Comparison of ENCODE assay signal across 15 cellular contexts in the genomic region with DNA sequence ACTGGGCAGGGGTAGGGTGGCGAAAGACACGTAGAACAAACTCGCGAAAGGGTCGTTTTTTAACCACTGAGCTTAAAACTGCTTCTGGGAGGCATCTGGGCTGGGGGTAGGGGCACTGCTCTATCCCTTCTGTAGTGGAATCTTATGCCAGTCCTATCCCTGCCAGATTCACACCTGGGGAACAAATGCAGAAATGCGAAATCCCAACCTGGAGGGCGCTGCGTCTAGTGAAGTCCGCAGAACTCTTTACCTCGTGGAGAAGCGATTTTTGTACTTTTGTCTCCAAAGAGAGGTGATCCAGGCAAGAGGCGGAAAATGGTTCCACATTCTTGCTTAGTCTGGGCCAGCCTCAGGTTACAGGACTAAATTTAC. TPM values are rescaled to one million over a fixed set of nuclear protein-coding genes. Genes with fewer than 3 reads are reported as not detected.
DNase-seq lines count a peak whose midpoint lies in the region; ATAC-seq and TF ChIP-seq lines count a peak whose summit lies in the region.
"Had no signal": no experiment of that assay in that cellular context is flagged by ENCODE, and none has a peak within 500 bp of the region (broad histone marks: within the 10 kb centered on the region; RNA-seq: fewer than 3 reads in every experiment).

No MANE protein-coding gene starts in this region.

- H3K27me3 ChIP-seq in adipocyte (replicated peaks; ENCODE audit: control insufficient read depth, insufficient read depth, low read length) (peaks cover 58% of the 10 kb centered on the region), ovary (peaks cover 5% of the 10 kb centered on the region)

- TF ChIP-seq CTCF in mesothelial cell of epicardium (IDR thresholded peaks at IDR 0.05; ENCODE audit: unreplicated experiment) = no peak
- TF ChIP-seq CTCF in type B pancreatic cell (conservative IDR thresholded peaks at IDR 0.05) = no peak
- no peak for TF ChIP-seq CTCF in ovary (IDR thresholded peaks at IDR 0.05)

- 20 to 28% (median 24%) methylated on average over 12 of the region's 12 CpGs for WGBS in ovary, 3 donors

- TF ChIP-seq EP300 in ovary (IDR thresholded peaks at IDR 0.05) = no peak

- TF ChIP-seq POLR2A in ovary (IDR thresholded peaks at IDR 0.05) = no peak

- H3K4me3 ChIP-seq in adipocyte (ENCODE audit: low read length) (peak overlapping the region; percentile 74), ovary (no peak overlapping the region)
- H3K4me3 ChIP-seq: GM12878 had no signal

- peaks cover 4% of the 10 kb centered on the region for H3K4me1 ChIP-seq in adipocyte (ENCODE audit: control insufficient read depth, insufficient read depth, low read length)
- peaks cover 8% of the 10 kb centered on the region for H3K4me1 ChIP-seq in ovary (ENCODE audit: insufficient read depth)

- peaks cover 33% of the 10 kb centered on the region for H3K4me1 Mint-ChIP-seq in stimulated activated naive CD8-positive, alpha-beta T cell treated with anti-CD3 and anti-CD28 coated beads, Interleukin-15, amount 100 ng/mL, for 72 hours
- H3K4me1 Mint-ChIP-seq in mesothelial cell of epicardium (peaks cover 17% of the 10 kb centered on the region), type B pancreatic cell (ENCODE audit: unreplicated experiment) (peaks cover 15% of the 10 kb centered on the region)

- DNase-seq in stimulated activated naive CD8-positive, alpha-beta T cell treated with anti-CD3 and anti-CD28 coated beads, Interleukin-15, amount 100 ng/mL, for 72 hours = peak in 1 of 2 donors; percentile 7
- DNase-seq in stimulated activated naive CD8-positive, alpha-beta T cell treated with anti-CD3 and anti-CD28 coated beads, Interleukin-15, Interleukin-2, amounts not matched to agents 100 U/mL and 50 U/mL, for 24 hours = no peak
- DNase-seq in adipocyte (ENCODE audit: low read depth) (no peak), mesothelial cell of epicardium (ENCODE audit: low spot score in 2 of 2, unreplicated experiment in 2 of 2) (no peak), type B pancreatic cell (ENCODE audit: extremely low spot score, unreplicated experiment) (no peak), SIG-M5 (lab: John Stamatoyannopoulos, UW) (no peak), ovary (no peak), NCI-H774 (lab: John Stamatoyannopoulos, UW) (no peak)
- DNase-seq: activated CD8-positive, alpha-beta memory T cell treated with anti-CD3 and anti-CD28 coated beads, Interleukin-2, amount 50 U/mL, for 4 hours; hippocampal formation; WERI-Rb-1 had no signal

- H3K27ac Mint-ChIP-seq in stimulated activated naive CD8-positive, alpha-beta T cell treated with anti-CD3 and anti-CD28 coated beads, Interleukin-15, amount 100 ng/mL, for 72 hours = no peak overlapping the region
- no peak overlapping the region for H3K27ac Mint-ChIP-seq in mesothelial cell of epicardium
- H3K27ac Mint-ChIP-seq in type B pancreatic cell = peak overlapping the region; percentile 29
- H3K27ac Mint-ChIP-seq: activated naive CD8-positive, alpha-beta T cell had no signal

- no peak overlapping the region for H3K9ac ChIP-seq in adipocyte (ENCODE audit: low read length)

- H3K36me3 ChIP-seq in adipocyte (ENCODE audit: control insufficient read depth, insufficient read depth, low read length, severe bottlenecking) = no peaks in the 10 kb centered on the region
- no peaks in the 10 kb centered on the region for H3K36me3 ChIP-seq in ovary
- H3K36me3 ChIP-seq: WERI-Rb-1 had no signal

- intact Hi-C loops in ovary (cut with DNase I) = loop anchor here in 1 of 4 donors (5.0 kb wide), 1 partner anchor 1056 kb away; no protein-coding TSS in a partner anchor

- no peak for ATAC-seq in stimulated activated naive CD8-positive, alpha-beta T cell treated with anti-CD3 and anti-CD28 coated beads, Interleukin-15, amount 100 ng/mL, for 72 hours
- no peak for ATAC-seq in stimulated activated naive CD8-positive, alpha-beta T cell treated with anti-CD3 and anti-CD28 coated beads, Interleukin-15, Interleukin-2, amounts not matched to agents 100 U/mL and 50 U/mL, for 24 hours

- peaks cover 2% of the 10 kb centered on the region for H3K36me3 Mint-ChIP-seq in mesothelial cell of epicardium
- no peaks in the 10 kb centered on the region for H3K36me3 Mint-ChIP-seq in type B pancreatic cell

- peak overlapping the region; percentile 64 to 75 for H3K4me3 Mint-ChIP-seq in stimulated activated naive CD8-positive, alpha-beta T cell treated with anti-CD3 and anti-CD28 coated beads, Interleukin-15, amount 100 ng/mL, for 72 hours
- peak overlapping the region; percentile 48 for H3K4me3 Mint-ChIP-seq in mesothelial cell of epicardium
- H3K4me3 Mint-ChIP-seq in type B pancreatic cell = peak overlapping the region; percentile 83

- peaks cover 9% of the 10 kb centered on the region for H3K9me3 ChIP-seq in adipocyte (ENCODE audit: control insufficient read depth, low read length)
- peaks cover 0 to 11% of the 10 kb centered on the region in 2 donors for H3K9me3 ChIP-seq in ovary

- H3K9me3 Mint-ChIP-seq in stimulated activated naive CD8-positive, alpha-beta T cell treated with anti-CD3 and anti-CD28 coated beads, Interleukin-15, amount 100 ng/mL, for 72 hours = no peaks in the 10 kb centered on the region
- H3K9me3 Mint-ChIP-seq in mesothelial cell of epicardium (no peaks in the 10 kb centered on the region), type B pancreatic cell (no peaks in the 10 kb centered on the region)

- H3K27ac ChIP-seq in ovary = no peak overlapping the region
- H3K27ac ChIP-seq: WERI-Rb-1 had no signal

- peaks cover 95% of the 10 kb centered on the region for H3K27me3 Mint-ChIP-seq in stimulated activated naive CD8-positive, alpha-beta T cell treated with anti-CD3 and anti-CD28 coated beads, Interleukin-15, amount 100 ng/mL, for 72 hours
- H3K27me3 Mint-ChIP-seq in mesothelial cell of epicardium (ENCODE audit: low read depth) = peaks cover 95% of the 10 kb centered on the region
- H3K27me3 Mint-ChIP-seq in type B pancreatic cell = peaks cover 93% of the 10 kb centered on the region

RNA-seq across cellular contexts. Expression of a gene that starts 10.3 kb away (rescaled TPM):
- total RNA-seq in mesothelial cell of epicardium = 0.09 to 0.13 TPM in 2 of 3 replicates, not detected in the other
- total RNA-seq in type B pancreatic cell (ENCODE audit: low replicate concordance) = 1.1 TPM in 1 of 2 replicates, not detected in the other
- not detected for total RNA-seq in ovary
- polyA plus RNA-seq in ovary = not detected
- total RNA-seq: G401, GM12878, HepG2 had no signal
- polyA plus RNA-seq: HepG2 had no signal
